Comparison of ENCODE assay signal across 27 cellular contexts in genomic region chr6:65259982-65260381, GRCh38.
"Had no signal": no experiment of that assay in that cellular context is flagged by ENCODE, and none has a peak within 500 bp of the region (broad histone marks: within the 10 kb centered on the region; RNA-seq: fewer than 3 reads in every experiment).

No MANE protein-coding gene starts in this region.

- H3K36me3 ChIP-seq: colonic mucosa, esophagus squamous epithelium, ovary, spleen, thoracic aorta, tibial nerve, upper lobe of left lung had no signal

- H3K27ac ChIP-seq: colonic mucosa, esophagus squamous epithelium, ovary, psoas muscle, skin epidermis, spleen, thoracic aorta, tibial nerve, upper lobe of left lung had no signal

- H3K4me3 Mint-ChIP-seq: dendritic cell treated with granulocyte-macrophage colony-stimulating factor and Interleukin-4, amounts not matched to agents 40 ng/mL and 50 ng/mL, for 4 days; memory B cell; mesothelial cell of epicardium; naive B cell; nephron; stimulated activated naive B cell treated with anti-CD40 and anti-IgM and Interleukin-4, amounts not matched to agents 10 μg/mL and 1 μg/mL and 100 μg/mL, for 72 hours; stimulated activated naive CD8-positive, alpha-beta T cell treated with anti-CD3 and anti-CD28 coated beads, Interleukin-15, Interleukin-2, amounts not matched to agents 100 ng/mL and 50 ng/mL, for 24 hours had no signal

- ATAC-seq: left lobe of liver; mucosa of descending colon; psoas muscle; right cardiac atrium; stimulated activated naive B cell treated with anti-CD40 and anti-IgM and Interleukin-4, amounts not matched to agents 10 μg/mL and 1 μg/mL and 100 μg/mL, for 72 hours had no signal

- H3K4me1 ChIP-seq: colonic mucosa, esophagus squamous epithelium, psoas muscle, spleen, tibial nerve, upper lobe of left lung had no signal

- H3K27me3 ChIP-seq: colonic mucosa, esophagus squamous epithelium, ovary, spleen, tibial nerve, upper lobe of left lung had no signal

- H3K4me1 Mint-ChIP-seq: memory B cell; naive B cell; nephron; stimulated activated naive B cell treated with anti-CD40 and anti-IgM and Interleukin-4, amounts not matched to agents 10 μg/mL and 1 μg/mL and 100 μg/mL, for 72 hours had no signal

- H3K27ac Mint-ChIP-seq: dendritic cell treated with granulocyte-macrophage colony-stimulating factor and Interleukin-4, amounts not matched to agents 40 ng/mL and 50 ng/mL, for 4 days; memory B cell; mesothelial cell of epicardium; naive B cell; nephron; stimulated activated naive B cell treated with anti-CD40 and anti-IgM and Interleukin-4, amounts not matched to agents 10 μg/mL and 1 μg/mL and 100 μg/mL, for 72 hours; stimulated activated naive CD8-positive, alpha-beta T cell treated with anti-CD3 and anti-CD28 coated beads, Interleukin-15, Interleukin-2, amounts not matched to agents 100 ng/mL and 50 ng/mL, for 24 hours had no signal

- DNase-seq: colonic mucosa; effector CD8-positive, alpha-beta T cell; esophagus squamous epithelium; foreskin melanocyte; hypothalamus; kidney; mucosa of descending colon; naive B cell; occipital lobe; ovary; posterior cingulate gyrus; psoas muscle; right cardiac atrium; spleen; stimulated activated CD4-positive, alpha-beta T cell treated with anti-CD3 and anti-CD28 coated beads, Interleukin-4, amount 100 ng/mL, for 4 hours; stimulated activated naive B cell treated with anti-CD40 and anti-IgM and Interleukin-4, amounts not matched to agents 10 μg/mL and 1 μg/mL and 100 μg/mL, for 72 hours; upper lobe of left lung had no signal

- H3K9me3 ChIP-seq: colonic mucosa, esophagus squamous epithelium, mucosa of descending colon, ovary, thoracic aorta, tibial nerve, upper lobe of left lung had no signal

- H3K4me3 ChIP-seq: colonic mucosa, esophagus squamous epithelium, lung, mucosa of descending colon, ovary, psoas muscle, skin epidermis, spleen, thoracic aorta, tibial nerve, upper lobe of left lung had no signal

- H3K36me3 Mint-ChIP-seq: memory B cell; naive B cell; stimulated activated naive B cell treated with anti-CD40 and anti-IgM and Interleukin-4, amounts not matched to agents 10 μg/mL and 1 μg/mL and 100 μg/mL, for 72 hours had no signal

- H3K27me3 Mint-ChIP-seq: dendritic cell treated with granulocyte-macrophage colony-stimulating factor and Interleukin-4, amounts not matched to agents 40 ng/mL and 50 ng/mL, for 4 days; memory B cell; naive B cell; stimulated activated naive B cell treated with anti-CD40 and anti-IgM and Interleukin-4, amounts not matched to agents 10 μg/mL and 1 μg/mL and 100 μg/mL, for 72 hours; stimulated activated naive CD8-positive, alpha-beta T cell treated with anti-CD3 and anti-CD28 coated beads, Interleukin-15, Interleukin-2, amounts not matched to agents 100 ng/mL and 50 ng/mL, for 24 hours had no signal
